ENCODE assay signal across 8 cellular contexts in the genomic region with DNA sequence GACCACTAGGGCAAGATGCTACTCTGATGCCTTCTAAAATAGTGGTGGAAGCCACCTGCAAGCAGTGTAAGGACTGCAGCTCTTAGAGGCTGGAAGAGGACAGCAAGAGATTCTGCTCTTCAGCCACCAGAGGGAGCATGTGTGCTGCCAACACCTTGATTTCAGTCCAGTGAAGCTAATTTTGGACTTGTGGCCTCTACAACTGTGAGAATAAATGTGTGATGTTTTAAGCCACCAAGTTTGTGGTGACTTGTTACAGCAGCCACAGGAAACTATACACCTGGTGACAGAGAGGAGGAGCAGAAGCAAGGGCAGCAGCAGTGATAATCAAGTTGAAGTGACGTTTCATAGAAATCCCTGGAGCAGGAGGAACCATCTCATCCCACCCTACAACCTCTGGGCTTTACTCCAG. TPM values are rescaled to one million over a fixed set of nuclear protein-coding genes. Genes with fewer than 3 reads are reported as not detected.
DNase-seq lines count a peak whose midpoint lies in the region; ATAC-seq and TF ChIP-seq lines count a peak whose summit lies in the region.

No MANE protein-coding gene starts in this region.

- H3K27me3 Mint-ChIP-seq in Caco-2 (ENCODE audit: insufficient read depth, unreplicated experiment) = peaks cover 2% of the 10 kb centered on the region
- H3K27me3 Mint-ChIP-seq in activated CD8-positive, alpha-beta T cell treated with anti-CD3 and anti-CD28 coated beads for 36 hours = peaks cover 2% of the 10 kb centered on the region

- H3K36me3 Mint-ChIP-seq in Caco-2 (ENCODE audit: insufficient read depth, unreplicated experiment) = no peaks in the 10 kb centered on the region
- H3K36me3 Mint-ChIP-seq in activated CD8-positive, alpha-beta T cell treated with anti-CD3 and anti-CD28 coated beads for 36 hours (ENCODE audit: low read depth) = no peaks in the 10 kb centered on the region

- TF ChIP-seq POLR2A in stomach (IDR thresholded peaks at IDR 0.05) = no peak

- no peak overlapping the region for H3K27ac ChIP-seq in stomach

- H3K27me3 ChIP-seq in Caco-2 (replicated peaks; ENCODE audit: control insufficient read depth, insufficient read depth, low read length) = no peaks in the 10 kb centered on the region
- H3K27me3 ChIP-seq in stomach = no peaks in the 10 kb centered on the region

- TF ChIP-seq EP300 in stomach (IDR thresholded peaks at IDR 0.05) = no peak

- H3K36me3 ChIP-seq in Caco-2 (ENCODE audit: control insufficient read depth, insufficient read depth, low read length) (no peaks in the 10 kb centered on the region), stomach (no peaks in the 10 kb centered on the region)

- intact Hi-C loops in Caco-2 (cut with micrococcal nuclease; ENCODE audit: unreplicated experiment) (loop anchor here (1.0 to 5.0 kb wide), 5 partner anchors 74 to 403 kb away; no protein-coding TSS in a partner anchor), stomach (cut with DNase I; ENCODE audit: low total_unique reads) (loop anchor here (5.0 to 10.0 kb wide), 2 partner anchors 75 to 392 kb away; no protein-coding TSS in a partner anchor)
- intact Hi-C loops in activated CD8-positive, alpha-beta T cell treated with anti-CD3 and anti-CD28 coated beads for 36 hours (cut with micrococcal nuclease) = loop anchor here (1.0 to 5.0 kb wide), 3 partner anchors 74 to 118 kb away; no protein-coding TSS in a partner anchor

- H3K9me3 Mint-ChIP-seq in Caco-2 (ENCODE audit: unreplicated experiment) = peaks cover 10% of the 10 kb centered on the region
- H3K9me3 Mint-ChIP-seq in activated CD8-positive, alpha-beta T cell treated with anti-CD3 and anti-CD28 coated beads for 36 hours = peaks cover 5% of the 10 kb centered on the region

- H3K9me3 ChIP-seq in Caco-2 = no peaks in the 10 kb centered on the region
- H3K9me3 ChIP-seq in stomach = peaks cover 0 to 6% (median 2%) of the 10 kb centered on the region in 4 donors

- H3K4me1 ChIP-seq in Caco-2 = no peaks in the 10 kb centered on the region
- no peaks in the 10 kb centered on the region for H3K4me1 ChIP-seq in stomach

- CTCF ChIA-PET in Caco-2 (lab: Charles Lee) = interaction anchor here (0.9 to 2.9 kb wide), 18 partner anchors 21 to 403 kb away, joined by 3 to 57 read pairs (median 5); partner anchors contain the start of gene FGFBP1
- CTCF ChIA-PET in activated CD8-positive, alpha-beta T cell treated with anti-CD3 and anti-CD28 coated beads for 36 hours (lab: Charles Lee) = interaction anchor here (0.6 to 9.5 kb wide), 78 partner anchors 8 to 410 kb away, joined by 3 to 203 read pairs (median 5); partner anchors contain the start of genes FGFBP1 and FGFBP2

- peak; percentile 53 to 71 for DNase-seq in Caco-2
- DNase-seq in NCI-H460 (ENCODE audit: extremely low read depth, low read depth) = peak; percentile 64
- DNase-seq in activated CD8-positive, alpha-beta T cell treated with anti-CD3 and anti-CD28 coated beads for 36 hours = peak; percentile 59
- DNase-seq in epithelial cell of proximal tubule (ENCODE audit: low read depth) = no peak
- DNase-seq in myocyte (ENCODE audit: low read depth) = peak; percentile 83
- DNase-seq in stomach = peak; percentile 39

- POLR2A ChIA-PET in Caco-2 (lab: Charles Lee) = no interaction called here
- POLR2A ChIA-PET in activated CD8-positive, alpha-beta T cell treated with anti-CD3 and anti-CD28 coated beads for 36 hours (lab: Charles Lee) = interaction anchor here (2.4 kb wide), 1 partner anchor 73 kb away, joined by 9 read pairs; no protein-coding TSS in a partner anchor

- H3K4me3 ChIP-seq in Caco-2 (ENCODE audit: low read depth, low read length) (no peak overlapping the region), epithelial cell of proximal tubule (ENCODE audit: low read depth, low read length) (no peak overlapping the region), stomach (no peak overlapping the region)

- TF ChIP-seq CTCF in Caco-2 (IDR thresholded peaks at IDR 0.05; ENCODE audit: insufficient read depth in 1 of 2, low read depth in 1 of 2, low read length in 1 of 2, severe bottlenecking in 1 of 2, unreplicated experiment in 1 of 2) = peak; percentile 85 to 88
- peak; percentile 98 for TF ChIP-seq CTCF in activated CD8-positive, alpha-beta T cell treated with anti-CD3 and anti-CD28 coated beads for 36 hours (IDR thresholded peaks at IDR 0.05)
- TF ChIP-seq CTCF in epithelial cell of proximal tubule (conservative IDR thresholded peaks at IDR 0.05; ENCODE audit: low read depth, low read length) = peak; percentile 94
- TF ChIP-seq CTCF in stomach (IDR thresholded peaks at IDR 0.05) = peak in 5 of 7 experiments; percentile 62 to 84 (median 84)

- no peaks in the 10 kb centered on the region for H3K4me1 Mint-ChIP-seq in Caco-2 (ENCODE audit: low read depth, unreplicated experiment)
- peaks cover 1% of the 10 kb centered on the region for H3K4me1 Mint-ChIP-seq in activated CD8-positive, alpha-beta T cell treated with anti-CD3 and anti-CD28 coated beads for 36 hours (ENCODE audit: low read depth)

- BruUV-seq in Caco-2 (replicated peaks; lab: Mats Ljungman, UMichigan) = no TSS peak

- H3K4me3 Mint-ChIP-seq in Caco-2 (ENCODE audit: unreplicated experiment) = no peak overlapping the region
- no peak overlapping the region for H3K4me3 Mint-ChIP-seq in activated CD8-positive, alpha-beta T cell treated with anti-CD3 and anti-CD28 coated beads for 36 hours

- no peak overlapping the region for H3K27ac Mint-ChIP-seq in Caco-2 (ENCODE audit: unreplicated experiment)
- H3K27ac Mint-ChIP-seq in activated CD8-positive, alpha-beta T cell treated with anti-CD3 and anti-CD28 coated beads for 36 hours = no peak overlapping the region

- peak; percentile 98 for ATAC-seq in GM19351 (IDR thresholded peaks at IDR 0.05; ENCODE audit: unreplicated experiment)
- peak; percentile 97 for ATAC-seq in HG03354 (IDR thresholded peaks at IDR 0.05; ENCODE audit: poor library complexity, severe bottlenecking, unreplicated experiment)
- peak; percentile 92 for ATAC-seq in activated CD8-positive, alpha-beta T cell treated with anti-CD3 and anti-CD28 coated beads for 36 hours

- WGBS in stomach, 5 donors = 83 to 96% (median 89%) methylated on average over 1 of the region's 1 CpG

RNA-seq across cellular contexts. Expression of gene FGFBP1, which starts 55.9 kb away (rescaled TPM):
- total RNA-seq in Caco-2 (2022) = 0.88 and 1.1 TPM in 2 replicates
- total RNA-seq in NCI-H460 (2014; rRNA removed; shearing (Covaris generic)) = not detected in 2 replicates
- not detected in 2 replicates for polyA plus RNA-seq in NCI-H460 (2014; cell fraction: nucleus; rRNA removed)
- total RNA-seq in activated CD8-positive, alpha-beta T cell treated with anti-CD3 and anti-CD28 coated beads for 36 hours = not detected
- 18.8 and 36.8 TPM in 2 replicates for total RNA-seq in epithelial cell of proximal tubule
- not detected in 2 replicates for total RNA-seq in myocyte
- polyA plus RNA-seq in myocyte (2012) = not detected
- under 1 TPM in 1 of 5 donors, not detected in 4; 0.73 TPM for total RNA-seq in stomach
- 100 to 1,000 TPM in 1 of 3 donors, under 1 TPM in 2; 0.61 to 105 (median 0.68) TPM for polyA plus RNA-seq in stomach
